Comparison of ENCODE assay signal across 29 cellular contexts in the genomic region with DNA sequence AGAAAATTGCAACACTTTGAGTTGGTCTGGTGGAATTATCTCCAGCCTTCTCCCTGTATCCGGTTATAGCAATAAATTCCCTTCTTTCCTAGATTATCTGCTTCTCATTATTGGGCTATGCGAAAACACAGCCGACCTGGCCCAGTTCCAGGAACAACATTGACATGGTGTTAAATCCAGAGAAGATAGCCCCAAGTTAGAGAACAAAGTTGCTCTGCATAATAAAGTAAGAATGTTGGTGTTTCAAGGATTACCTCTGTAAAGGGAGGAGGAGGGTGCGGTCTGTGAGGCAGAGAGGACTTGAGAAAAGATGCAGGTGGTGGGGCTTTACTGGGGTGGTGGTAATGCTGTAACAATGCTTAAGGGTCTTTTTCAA. TPM values are rescaled to one million over a fixed set of nuclear protein-coding genes. Genes with fewer than 3 reads are reported as not detected.
DNase-seq lines count a peak whose midpoint lies in the region; TF ChIP-seq lines count a peak whose summit lies in the region.
"Had no signal": no experiment of that assay in that cellular context is flagged by ENCODE, and none has a peak within 500 bp of the region (broad histone marks: within the 10 kb centered on the region; RNA-seq: fewer than 3 reads in every experiment).

No MANE protein-coding gene starts in this region.

- H3K27ac Mint-ChIP-seq in MCF 10A (ENCODE audit: low read depth, unreplicated experiment) = no peak overlapping the region
- no peak overlapping the region for H3K27ac Mint-ChIP-seq in activated naive CD4-positive, alpha-beta T cell treated with anti-CD3 and anti-CD28 coated beads for 36 hours
- H3K27ac Mint-ChIP-seq: activated CD4-positive, alpha-beta T cell treated with anti-CD3 and anti-CD28 coated beads for 36 hours; activated T-cell treated with anti-CD3 and anti-CD28 coated beads, Interleukin-2, amount 50 U/mL, for 24 hours; T-cell had no signal

- no peak for TF ChIP-seq POLR2A in uterus (IDR thresholded peaks at IDR 0.05)

- H3K4me1 Mint-ChIP-seq in MCF 10A (ENCODE audit: insufficient read depth, unreplicated experiment) = peaks cover 13% of the 10 kb centered on the region
- peaks cover 7% of the 10 kb centered on the region for H3K4me1 Mint-ChIP-seq in activated naive CD4-positive, alpha-beta T cell treated with anti-CD3 and anti-CD28 coated beads for 36 hours (ENCODE audit: low read depth)

- H3K79me2 ChIP-seq in mammary epithelial cell (ENCODE audit: insufficient read depth, low read length) = no peaks in the 10 kb centered on the region

- DNase-seq in MCF 10A (ENCODE audit: unreplicated experiment) = peak; percentile 49
- no peak for DNase-seq in mammary epithelial cell
- peak; percentile 6 for DNase-seq in adipocyte (ENCODE audit: low read depth)
- DNase-seq in fibroblast of villous mesenchyme (ENCODE audit: low read depth) = peak; percentile 27
- DNase-seq in uterus = peak; percentile 27 to 29
- DNase-seq in kidney glomerular epithelial cell (lab: John Stamatoyannopoulos, UW) = no peak
- no peak for DNase-seq in activated naive CD4-positive, alpha-beta T cell treated with anti-CD3 and anti-CD28 coated beads for 36 hours
- DNase-seq in NCI-H1105 (lab: John Stamatoyannopoulos, UW) = no peak
- DNase-seq: activated CD4-positive, alpha-beta T cell treated with anti-CD3 and anti-CD28 coated beads for 36 hours; activated CD8-positive, alpha-beta memory T cell treated with anti-CD3 and anti-CD28 coated beads for 24 hours; activated naive CD4-positive, alpha-beta T cell; activated T-cell treated with anti-CD3 and anti-CD28 coated beads, Interleukin-2, amount 50 U/mL, for 24 hours; central memory CD4-positive, alpha-beta T cell; erythroblast; KBM-7; left cardiac atrium; mesenchymal stem cell; NCI-H1694 treated with DMSO at 0.1 percent for 48 hours; NCI-H526 treated with DMSO at 0.1 percent for 48 hours; occipital lobe; OCI-M1; retina; SHP77 treated with DMSO at 0.1 percent for 48 hours; stomach; T-cell; trophoblast cell had no signal

- POLR2A ChIA-PET in MCF 10A (lab: Yijun Ruan, JAX) = no interaction called here

- H4K20me1 ChIP-seq in mammary epithelial cell (ENCODE audit: insufficient read depth, low read length) = no peaks in the 10 kb centered on the region

- H3K36me3 ChIP-seq in mammary epithelial cell (ENCODE audit: insufficient read depth, low read length) (no peaks in the 10 kb centered on the region), adipocyte (ENCODE audit: control insufficient read depth, insufficient read depth, low read length, severe bottlenecking) (no peaks in the 10 kb centered on the region), uterus (no peaks in the 10 kb centered on the region)
- H3K36me3 ChIP-seq: stomach had no signal

- no peak overlapping the region for H3K4me3 Mint-ChIP-seq in MCF 10A (ENCODE audit: unreplicated experiment)
- H3K4me3 Mint-ChIP-seq in activated naive CD4-positive, alpha-beta T cell treated with anti-CD3 and anti-CD28 coated beads for 36 hours = no peak overlapping the region
- H3K4me3 Mint-ChIP-seq: activated CD4-positive, alpha-beta T cell treated with anti-CD3 and anti-CD28 coated beads for 36 hours; activated T-cell treated with anti-CD3 and anti-CD28 coated beads, Interleukin-2, amount 50 U/mL, for 24 hours; T-cell had no signal

- no peak overlapping the region for H3K27ac ChIP-seq in mammary epithelial cell (ENCODE audit: insufficient read depth, low read depth, low read length)
- H3K27ac ChIP-seq in uterus = no peak overlapping the region
- H3K27ac ChIP-seq: stomach had no signal

- BruUV-seq in MCF 10A (replicated peaks; lab: Mats Ljungman, UMichigan) (no TSS peak), mammary epithelial cell (replicated peaks; lab: Mats Ljungman, UMichigan) (no TSS peak)

- H3K4me2 ChIP-seq in mammary epithelial cell (ENCODE audit: insufficient read depth, low read depth, low read length) = no peak overlapping the region

- H3K4me1 ChIP-seq in mammary epithelial cell (ENCODE audit: insufficient read depth, low read length) (no peaks in the 10 kb centered on the region), adipocyte (ENCODE audit: control insufficient read depth, insufficient read depth, low read length) (peaks cover 10% of the 10 kb centered on the region), uterus (no peaks in the 10 kb centered on the region)
- H3K4me1 ChIP-seq: stomach had no signal

- H3K27me3 Mint-ChIP-seq in MCF 10A (ENCODE audit: insufficient read depth, unreplicated experiment) = peaks cover 67% of the 10 kb centered on the region
- H3K27me3 Mint-ChIP-seq in activated naive CD4-positive, alpha-beta T cell treated with anti-CD3 and anti-CD28 coated beads for 36 hours (ENCODE audit: low read depth) = peaks cover 26% of the 10 kb centered on the region

- no peaks in the 10 kb centered on the region for H3K36me3 Mint-ChIP-seq in MCF 10A (ENCODE audit: insufficient read depth, unreplicated experiment)
- H3K36me3 Mint-ChIP-seq in activated naive CD4-positive, alpha-beta T cell treated with anti-CD3 and anti-CD28 coated beads for 36 hours (ENCODE audit: low read depth) = no peaks in the 10 kb centered on the region
- H3K36me3 Mint-ChIP-seq: T-cell had no signal

- intact Hi-C loops in MCF 10A (cut with micrococcal nuclease) = no loop called here
- intact Hi-C loops in mammary epithelial cell (cut with micrococcal nuclease) = no loop called here
- intact Hi-C loops in uterus (cut with DNase I; ENCODE audit: low total_unique reads) = no loop called here
- intact Hi-C loops in activated naive CD4-positive, alpha-beta T cell treated with anti-CD3 and anti-CD28 coated beads for 36 hours (cut with micrococcal nuclease) = no loop called here

- no peak overlapping the region for H3K9ac ChIP-seq in mammary epithelial cell (ENCODE audit: insufficient read depth, low read length)
- no peak overlapping the region for H3K9ac ChIP-seq in adipocyte (ENCODE audit: low read length)

- no peak overlapping the region for H2AFZ ChIP-seq in mammary epithelial cell (ENCODE audit: low read depth, low read length)

- no peaks in the 10 kb centered on the region for H3K9me3 ChIP-seq in mammary epithelial cell (replicated peaks; ENCODE audit: insufficient read depth, low read length)
- H3K9me3 ChIP-seq in adipocyte (ENCODE audit: control insufficient read depth, low read length) = no peaks in the 10 kb centered on the region
- no peaks in the 10 kb centered on the region for H3K9me3 ChIP-seq in uterus
- H3K9me3 ChIP-seq: stomach had no signal

- no peaks in the 10 kb centered on the region for H3K9me3 Mint-ChIP-seq in MCF 10A (ENCODE audit: unreplicated experiment)
- H3K9me3 Mint-ChIP-seq in activated naive CD4-positive, alpha-beta T cell treated with anti-CD3 and anti-CD28 coated beads for 36 hours = no peaks in the 10 kb centered on the region
- H3K9me3 Mint-ChIP-seq: activated T-cell treated with anti-CD3 and anti-CD28 coated beads, Interleukin-2, amount 50 U/mL, for 24 hours; T-cell had no signal

- CTCF ChIA-PET in MCF 10A (lab: Yijun Ruan, JAX) (no interaction called here), mammary epithelial cell (lab: Charles Lee; ENCODE audit: low non-redundant PET) (no interaction called here)
- CTCF ChIA-PET in activated naive CD4-positive, alpha-beta T cell treated with anti-CD3 and anti-CD28 coated beads for 36 hours (lab: Charles Lee) = no interaction called here

- H3K27me3 ChIP-seq in mammary epithelial cell (ENCODE audit: insufficient read depth, low read length) (peaks cover 3% of the 10 kb centered on the region), adipocyte (replicated peaks; ENCODE audit: control insufficient read depth, insufficient read depth, low read length) (peaks cover 40% of the 10 kb centered on the region), uterus (no peaks in the 10 kb centered on the region)

- TF ChIP-seq CTCF in MCF 10A (IDR thresholded peaks at IDR 0.05; ENCODE audit: unreplicated experiment) = no peak
- no peak for TF ChIP-seq CTCF in mammary epithelial cell (conservative IDR thresholded peaks at IDR 0.05 in 1 of 2, IDR thresholded peaks at IDR 0.05 in 1 of 2; ENCODE audit: extremely low read depth in 1 of 2, insufficient read depth in 1 of 2, low read depth in 1 of 2, low read length in 2 of 2)
- no peak for TF ChIP-seq CTCF in fibroblast of villous mesenchyme (IDR thresholded peaks at IDR 0.05; ENCODE audit: insufficient read depth, low read depth, low read length)
- no peak for TF ChIP-seq CTCF in uterus (IDR thresholded peaks at IDR 0.05)

- 0% methylated on average over 4 of the region's 4 CpGs for WGBS in mammary epithelial cell (ENCODE audit: low coverage, missing lambda C conversion rate)

- dilution Hi-C loops in mammary epithelial cell (cut with HindIII; ENCODE audit: low sequenced_read_pairs) = no loop called here

- in situ Hi-C loops in mammary epithelial cell (cut with MboI; ENCODE audit: low sequenced_read_pairs in 2 of 2) = no loop called here

- no peak overlapping the region for H3K4me3 ChIP-seq in mammary epithelial cell (replicated peaks in 1 of 3; ENCODE audit: insufficient read depth in 1 of 3, low read depth in 2 of 3, low read length in 3 of 3)
- H3K4me3 ChIP-seq in adipocyte (ENCODE audit: low read length) = no peak overlapping the region
- H3K4me3 ChIP-seq in fibroblast of villous mesenchyme (ENCODE audit: low read depth, low read length) = no peak overlapping the region
- no peak overlapping the region for H3K4me3 ChIP-seq in uterus
- H3K4me3 ChIP-seq: stomach had no signal

RNA-seq across cellular contexts. Expression of gene TCL1A, which starts 12.1 kb away (rescaled TPM):
- not detected in 2 replicates for total RNA-seq in MCF 10A (2022)
- total RNA-seq in mammary epithelial cell = not detected
- not detected for polyA plus RNA-seq in mammary epithelial cell
- polyA minus RNA-seq in mammary epithelial cell = not detected
- not detected in 2 replicates for total RNA-seq in fibroblast of villous mesenchyme
- 1 to 10 TPM in 1 of 4 donors, not detected in 3; 2.6 TPM for total RNA-seq in uterus
- not detected for total RNA-seq in activated naive CD4-positive, alpha-beta T cell treated with anti-CD3 and anti-CD28 coated beads for 36 hours
- total RNA-seq: A172; activated CD4-positive, alpha-beta T cell treated with anti-CD3 and anti-CD28 coated beads for 36 hours; glomerular endothelial cell; left cardiac atrium had no signal
- polyA plus RNA-seq: BJ had no signal

RNA-seq across cellular contexts. Expression of gene TCL1B, which starts 15.6 kb away (rescaled TPM):
- not detected in 2 replicates for total RNA-seq in MCF 10A (2022)
- total RNA-seq in mammary epithelial cell = not detected
- polyA plus RNA-seq in mammary epithelial cell = not detected
- not detected for polyA minus RNA-seq in mammary epithelial cell
- not detected in 2 replicates for total RNA-seq in fibroblast of villous mesenchyme
- under 1 TPM in 1 of 4 donors, not detected in 3; 0.28 TPM for total RNA-seq in uterus
- total RNA-seq in activated naive CD4-positive, alpha-beta T cell treated with anti-CD3 and anti-CD28 coated beads for 36 hours = not detected
- total RNA-seq: A172; activated CD4-positive, alpha-beta T cell treated with anti-CD3 and anti-CD28 coated beads for 36 hours; glomerular endothelial cell; left cardiac atrium; occipital lobe had no signal
- polyA plus RNA-seq: BJ, stomach had no signal

Comparison
In these comparisons a context has a peak if more than half of its experiments do, and no peak if none do; other contexts are left out.
1. DNase-seq: peak in MCF 10A (single experiment), adipocyte (single experiment), fibroblast of villous mesenchyme (single experiment) and uterus (2 of 2); none in mammary epithelial cell (single experiment), kidney glomerular epithelial cell (single experiment), activated naive CD4-positive, alpha-beta T cell treated with anti-CD3 and anti-CD28 coated beads for 36 hours (single experiment) and NCI-H1105 (single experiment).